ENCODE assay signal across 26 cellular contexts in genomic region chr2:129699781-129700573, GRCh38.
"Had no signal": no experiment of that assay in that cellular context is flagged by ENCODE, and none has a peak within 500 bp of the region (broad histone marks: within the 10 kb centered on the region; RNA-seq: fewer than 3 reads in every experiment).

No MANE protein-coding gene starts in this region.

- H3K36me3 ChIP-seq: adrenal gland, gastrocnemius medialis, right atrium auricular region, spleen, tibial nerve had no signal

- FAIRE-seq: kidney, TTC549 had no signal

- H3K4me1 ChIP-seq: adrenal gland, body of pancreas, gastrocnemius medialis, right atrium auricular region, spleen, tibial nerve had no signal

- H3K27me3 ChIP-seq: adrenal gland, body of pancreas, gastrocnemius medialis, hepatocyte, right atrium auricular region, spleen, tibial nerve had no signal

- H3K4me3 ChIP-seq: adrenal gland, body of pancreas, coronary artery, dorsolateral prefrontal cortex, gastrocnemius medialis, hepatocyte, right atrium auricular region, spleen, tibial nerve had no signal

- ATAC-seq: body of pancreas, left colon, natural killer cell had no signal

- H3K9me3 ChIP-seq: adrenal gland, body of pancreas, gastrocnemius medialis, right atrium auricular region had no signal

- DNase-seq: activated CD4-positive, alpha-beta memory T cell treated with anti-CD3 and anti-CD28 coated beads for 36 hours; activated CD4-positive, alpha-beta T cell treated with anti-CD3 and anti-CD28 coated beads for 4 hours; activated CD8-positive, alpha-beta memory T cell treated with anti-CD3 and anti-CD28 coated beads, Interleukin-2, amount 50 U/mL, for 4 hours; activated effector memory CD4-positive, alpha-beta T cell treated with anti-CD3 and anti-CD28 coated beads, Interleukin-2, amount 50 U/mL, for 16 hours; activated naive CD4-positive, alpha-beta T cell treated with anti-CD3 and anti-CD28 coated beads for 36 hours; activated naive CD8-positive, alpha-beta T cell treated with anti-CD3 and anti-CD28 coated beads for 36 hours; activated T-cell treated with anti-CD3 and anti-CD28 coated beads, Interleukin-2, amount 50 U/mL, for 1 hour; adrenal gland; aorta; body of pancreas; dorsolateral prefrontal cortex; effector memory CD4-positive, alpha-beta T cell; gastrocnemius medialis; kidney; left colon; mesendoderm; natural killer cell; spleen; stimulated activated naive CD4-positive, alpha-beta T cell; T-helper 9 cell had no signal

- H3K4me2 ChIP-seq: hepatocyte had no signal

- H3K27ac ChIP-seq: adrenal gland, body of pancreas, coronary artery, dorsolateral prefrontal cortex, gastrocnemius medialis, hepatocyte, right atrium auricular region, spleen, tibial nerve, VCaP had no signal
